2 cellular contexts compared by ENCODE assay signal in the genomic region with DNA sequence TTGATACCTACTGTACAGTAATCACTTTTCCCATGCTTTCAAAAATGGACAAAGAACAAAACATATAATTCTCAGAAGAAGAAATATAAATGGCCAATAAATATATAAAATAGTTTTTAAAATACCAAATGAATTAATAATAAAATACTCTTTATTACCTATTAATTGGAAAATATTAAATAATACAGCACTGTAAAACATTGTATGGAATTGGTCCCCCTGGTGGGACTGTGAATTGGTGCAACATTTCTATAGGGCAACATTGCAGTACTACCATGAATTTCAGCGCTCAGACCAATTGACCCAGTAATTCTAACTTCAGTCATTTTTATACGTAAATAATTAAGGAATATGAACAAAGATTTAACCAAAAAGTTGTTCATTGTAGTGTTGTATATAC.
TF ChIP-seq lines count a peak whose summit lies in the region.

No MANE protein-coding gene starts in this region.

TF ChIP-seq in SK-N-SH, 30 proteins besides CTCF, POLR2A, EP300 and RAD21 (continued from another document):
- TF ChIP-seq, protein P1, sequence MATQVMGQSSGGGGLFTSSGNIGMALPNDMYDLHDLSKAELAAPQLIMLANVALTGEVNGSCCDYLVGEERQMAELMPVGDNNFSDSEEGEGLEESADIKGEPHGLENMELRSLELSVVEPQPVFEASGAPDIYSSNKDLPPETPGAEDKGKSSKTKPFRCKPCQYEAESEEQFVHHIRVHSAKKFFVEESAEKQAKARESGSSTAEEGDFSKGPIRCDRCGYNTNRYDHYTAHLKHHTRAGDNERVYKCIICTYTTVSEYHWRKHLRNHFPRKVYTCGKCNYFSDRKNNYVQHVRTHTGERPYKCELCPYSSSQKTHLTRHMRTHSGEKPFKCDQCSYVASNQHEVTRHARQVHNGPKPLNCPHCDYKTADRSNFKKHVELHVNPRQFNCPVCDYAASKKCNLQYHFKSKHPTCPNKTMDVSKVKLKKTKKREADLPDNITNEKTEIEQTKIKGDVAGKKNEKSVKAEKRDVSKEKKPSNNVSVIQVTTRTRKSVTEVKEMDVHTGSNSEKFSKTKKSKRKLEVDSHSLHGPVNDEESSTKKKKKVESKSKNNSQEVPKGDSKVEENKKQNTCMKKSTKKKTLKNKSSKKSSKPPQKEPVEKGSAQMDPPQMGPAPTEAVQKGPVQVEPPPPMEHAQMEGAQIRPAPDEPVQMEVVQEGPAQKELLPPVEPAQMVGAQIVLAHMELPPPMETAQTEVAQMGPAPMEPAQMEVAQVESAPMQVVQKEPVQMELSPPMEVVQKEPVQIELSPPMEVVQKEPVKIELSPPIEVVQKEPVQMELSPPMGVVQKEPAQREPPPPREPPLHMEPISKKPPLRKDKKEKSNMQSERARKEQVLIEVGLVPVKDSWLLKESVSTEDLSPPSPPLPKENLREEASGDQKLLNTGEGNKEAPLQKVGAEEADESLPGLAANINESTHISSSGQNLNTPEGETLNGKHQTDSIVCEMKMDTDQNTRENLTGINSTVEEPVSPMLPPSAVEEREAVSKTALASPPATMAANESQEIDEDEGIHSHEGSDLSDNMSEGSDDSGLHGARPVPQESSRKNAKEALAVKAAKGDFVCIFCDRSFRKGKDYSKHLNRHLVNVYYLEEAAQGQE (IDR thresholded peaks at IDR 0.05; ENCODE audit: low read depth, low read length) = no peak
- no peak for TF ChIP-seq SIN3A (IDR thresholded peaks at IDR 0.05; ENCODE audit: borderline replicate concordance, low read depth, low read length)
- TF ChIP-seq FOXM1 (IDR thresholded peaks at IDR 0.05; ENCODE audit: low read depth) = no peak

TF ChIP-seq in SK-N-SH treated with all-trans-retinoic acid at 6 μM for 48 hours, 23 proteins besides CTCF, POLR2A, EP300 and RAD21 (continued from another document):
- TF ChIP-seq, protein P2, sequence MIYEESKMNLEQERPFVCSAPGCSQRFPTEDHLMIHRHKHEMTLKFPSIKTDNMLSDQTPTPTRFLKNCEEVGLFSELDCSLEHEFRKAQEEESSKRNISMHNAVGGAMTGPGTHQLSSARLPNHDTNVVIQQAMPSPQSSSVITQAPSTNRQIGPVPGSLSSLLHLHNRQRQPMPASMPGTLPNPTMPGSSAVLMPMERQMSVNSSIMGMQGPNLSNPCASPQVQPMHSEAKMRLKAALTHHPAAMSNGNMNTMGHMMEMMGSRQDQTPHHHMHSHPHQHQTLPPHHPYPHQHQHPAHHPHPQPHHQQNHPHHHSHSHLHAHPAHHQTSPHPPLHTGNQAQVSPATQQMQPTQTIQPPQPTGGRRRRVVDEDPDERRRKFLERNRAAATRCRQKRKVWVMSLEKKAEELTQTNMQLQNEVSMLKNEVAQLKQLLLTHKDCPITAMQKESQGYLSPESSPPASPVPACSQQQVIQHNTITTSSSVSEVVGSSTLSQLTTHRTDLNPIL (CRISPR knock-in tag; IDR thresholded peaks at IDR 0.05; ENCODE audit: low read depth) = no peak
- TF ChIP-seq ESRRG (CRISPR knock-in tag; IDR thresholded peaks at IDR 0.05) (no peak), GLIS3 (CRISPR knock-in tag; IDR thresholded peaks at IDR 0.05) (no peak), SNAI2 (CRISPR knock-in tag; IDR thresholded peaks at IDR 0.05) (no peak), PPARA (CRISPR knock-in tag; IDR thresholded peaks at IDR 0.05; ENCODE audit: borderline replicate concordance) (no peak), TCF4 (CRISPR knock-in tag; IDR thresholded peaks at IDR 0.05; ENCODE audit: borderline replicate concordance) (no peak), BACH2 (CRISPR knock-in tag; IDR thresholded peaks at IDR 0.05; ENCODE audit: borderline replicate concordance) (no peak)
- TF ChIP-seq, protein P3, sequence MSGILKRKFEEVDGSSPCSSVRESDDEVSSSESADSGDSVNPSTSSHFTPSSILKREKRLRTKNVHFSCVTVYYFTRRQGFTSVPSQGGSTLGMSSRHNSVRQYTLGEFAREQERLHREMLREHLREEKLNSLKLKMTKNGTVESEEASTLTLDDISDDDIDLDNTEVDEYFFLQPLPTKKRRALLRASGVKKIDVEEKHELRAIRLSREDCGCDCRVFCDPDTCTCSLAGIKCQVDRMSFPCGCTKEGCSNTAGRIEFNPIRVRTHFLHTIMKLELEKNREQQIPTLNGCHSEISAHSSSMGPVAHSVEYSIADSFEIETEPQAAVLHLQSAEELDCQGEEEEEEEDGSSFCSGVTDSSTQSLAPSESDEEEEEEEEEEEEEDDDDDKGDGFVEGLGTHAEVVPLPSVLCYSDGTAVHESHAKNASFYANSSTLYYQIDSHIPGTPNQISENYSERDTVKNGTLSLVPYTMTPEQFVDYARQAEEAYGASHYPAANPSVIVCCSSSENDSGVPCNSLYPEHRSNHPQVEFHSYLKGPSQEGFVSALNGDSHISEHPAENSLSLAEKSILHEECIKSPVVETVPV (CRISPR knock-in tag; IDR thresholded peaks at IDR 0.05) = no peak
- TF ChIP-seq, protein P4, sequence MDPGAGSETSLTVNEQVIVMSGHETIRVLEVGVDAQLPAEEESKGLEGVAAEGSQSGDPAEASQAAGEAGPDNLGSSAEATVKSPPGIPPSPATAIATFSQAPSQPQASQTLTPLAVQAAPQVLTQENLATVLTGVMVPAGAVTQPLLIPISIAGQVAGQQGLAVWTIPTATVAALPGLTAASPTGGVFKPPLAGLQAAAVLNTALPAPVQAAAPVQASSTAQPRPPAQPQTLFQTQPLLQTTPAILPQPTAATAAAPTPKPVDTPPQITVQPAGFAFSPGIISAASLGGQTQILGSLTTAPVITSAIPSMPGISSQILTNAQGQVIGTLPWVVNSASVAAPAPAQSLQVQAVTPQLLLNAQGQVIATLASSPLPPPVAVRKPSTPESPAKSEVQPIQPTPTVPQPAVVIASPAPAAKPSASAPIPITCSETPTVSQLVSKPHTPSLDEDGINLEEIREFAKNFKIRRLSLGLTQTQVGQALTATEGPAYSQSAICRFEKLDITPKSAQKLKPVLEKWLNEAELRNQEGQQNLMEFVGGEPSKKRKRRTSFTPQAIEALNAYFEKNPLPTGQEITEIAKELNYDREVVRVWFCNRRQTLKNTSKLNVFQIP (CRISPR knock-in tag; IDR thresholded peaks at IDR 0.05; ENCODE audit: borderline replicate concordance, low read depth) = no peak
